In the genomic region with DNA sequence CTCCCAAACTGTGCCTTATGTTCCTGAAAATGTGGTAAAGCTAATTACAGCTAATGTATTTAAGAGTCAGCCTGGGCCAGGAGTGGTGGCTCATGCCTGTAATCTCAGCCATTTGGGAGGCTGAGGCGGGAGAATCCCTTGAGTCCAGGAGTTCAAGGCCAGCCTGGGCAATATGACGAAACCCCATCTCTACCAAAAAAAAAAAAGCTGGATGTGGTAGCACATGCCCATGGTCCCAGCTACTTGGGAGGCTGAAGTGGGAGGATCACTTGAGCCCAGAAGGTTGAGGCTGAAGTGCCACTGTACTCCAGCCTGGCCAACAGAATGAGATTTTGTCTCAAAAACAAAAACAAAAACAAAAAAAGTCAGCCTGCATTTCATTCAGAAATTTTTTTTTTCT, we compare ENCODE assay signal across 1 cellular context.
TF ChIP-seq lines count a peak whose summit lies in the region.

No MANE protein-coding gene starts in this region.

TF ChIP-seq in GM23338, 12 proteins besides CTCF, POLR2A, EP300 and RAD21 (continued from another document):
- TF ChIP-seq ZNF462 (CRISPR knock-in tag; IDR thresholded peaks at IDR 0.05) = no peak
- no peak for TF ChIP-seq NANOG (IDR thresholded peaks at IDR 0.05; ENCODE audit: borderline replicate concordance)
- no peak for TF ChIP-seq CREB1 (CRISPR knock-in tag; IDR thresholded peaks at IDR 0.05; ENCODE audit: low read depth)
- TF ChIP-seq REST (IDR thresholded peaks at IDR 0.05; ENCODE audit: unreplicated experiment) = no peak
- no peak for TF ChIP-seq STAT1 (IDR thresholded peaks at IDR 0.05; ENCODE audit: unreplicated experiment)
- no peak for TF ChIP-seq EZH2phosphoT487 (IDR thresholded peaks at IDR 0.05; ENCODE audit: unreplicated experiment)
- TF ChIP-seq, protein P1, sequence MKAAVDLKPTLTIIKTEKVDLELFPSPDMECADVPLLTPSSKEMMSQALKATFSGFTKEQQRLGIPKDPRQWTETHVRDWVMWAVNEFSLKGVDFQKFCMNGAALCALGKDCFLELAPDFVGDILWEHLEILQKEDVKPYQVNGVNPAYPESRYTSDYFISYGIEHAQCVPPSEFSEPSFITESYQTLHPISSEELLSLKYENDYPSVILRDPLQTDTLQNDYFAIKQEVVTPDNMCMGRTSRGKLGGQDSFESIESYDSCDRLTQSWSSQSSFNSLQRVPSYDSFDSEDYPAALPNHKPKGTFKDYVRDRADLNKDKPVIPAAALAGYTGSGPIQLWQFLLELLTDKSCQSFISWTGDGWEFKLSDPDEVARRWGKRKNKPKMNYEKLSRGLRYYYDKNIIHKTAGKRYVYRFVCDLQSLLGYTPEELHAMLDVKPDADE (IDR thresholded peaks at IDR 0.05) = no peak
- TF ChIP-seq ZNF114 (CRISPR knock-in tag; IDR thresholded peaks at IDR 0.05) = no peak
